ENCODE assay signal across 19 cellular contexts in the genomic region with DNA sequence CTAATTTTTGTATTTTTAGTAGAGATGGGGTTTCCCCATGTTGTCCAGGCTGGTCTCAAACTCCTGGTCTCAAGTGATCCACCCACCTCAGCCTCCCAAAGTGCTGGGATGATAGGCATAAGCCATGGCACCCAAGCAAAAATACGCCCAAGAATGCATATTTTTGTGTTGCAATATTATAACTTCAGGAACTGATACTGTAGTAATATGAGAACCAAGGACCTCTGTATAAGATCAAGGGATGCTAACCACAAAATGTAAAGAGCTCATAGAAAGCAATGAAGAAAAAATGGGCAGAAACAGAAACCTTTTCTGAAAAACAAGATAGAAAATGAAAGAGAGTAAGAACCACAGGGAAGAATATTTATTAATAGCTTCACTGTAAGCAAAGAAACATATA.
"Had no signal": no experiment of that assay in that cellular context is flagged by ENCODE, and none has a peak within 500 bp of the region (broad histone marks: within the 10 kb centered on the region; RNA-seq: fewer than 3 reads in every experiment).

No MANE protein-coding gene starts in this region.

- H3K4me1 Mint-ChIP-seq: naive B cell had no signal

- H3K4me3 Mint-ChIP-seq: effector memory CD8-positive, alpha-beta T cell; endodermal cell; mesothelial cell of epicardium; naive B cell had no signal

- H3K27ac Mint-ChIP-seq: effector memory CD8-positive, alpha-beta T cell; endodermal cell; mesothelial cell of epicardium; naive B cell had no signal

- H3K9me3 Mint-ChIP-seq: effector memory CD8-positive, alpha-beta T cell; endodermal cell; naive B cell had no signal

- H3K36me3 Mint-ChIP-seq: mesothelial cell of epicardium, naive B cell had no signal

- DNase-seq: effector CD8-positive, alpha-beta T cell; effector memory CD8-positive, alpha-beta T cell; endodermal cell; erythroblast; esophagus squamous epithelium; foreskin fibroblast; foreskin melanocyte; gastrocnemius medialis; glutamatergic neuron; head of caudate nucleus; heart right ventricle; hippocampal formation; left cardiac atrium; left ventricle myocardium superior; lower lobe of right lung; mesenchymal stem cell; mucosa of descending colon; naive B cell had no signal
